20 cellular contexts compared by ENCODE assay signal in the genomic region with DNA sequence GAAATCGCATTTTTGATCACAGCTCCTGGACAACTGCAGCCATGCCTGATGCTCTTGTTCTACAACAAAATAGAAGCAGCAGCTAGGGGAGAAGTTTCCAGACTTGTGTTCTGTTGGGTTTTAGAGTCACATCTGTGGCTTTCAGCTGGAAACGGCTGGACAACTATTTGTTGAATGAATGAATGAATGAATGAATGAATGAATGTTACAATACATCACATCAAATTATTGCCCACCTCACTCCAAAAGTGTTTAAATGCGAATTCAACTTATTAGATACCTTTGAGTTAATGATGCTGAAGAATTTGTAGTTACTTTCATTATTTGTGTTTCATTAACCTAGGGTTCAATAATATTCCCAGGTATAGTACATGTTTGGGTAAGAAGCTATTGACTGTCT.
"Had no signal": no experiment of that assay in that cellular context is flagged by ENCODE, and none has a peak within 500 bp of the region (broad histone marks: within the 10 kb centered on the region; RNA-seq: fewer than 3 reads in every experiment).

No MANE protein-coding gene starts in this region.

- DNase-seq: activated CD4-positive, alpha-beta T cell treated with anti-CD3 and anti-CD28 coated beads, Interleukin-2, amount 50 U/mL, for 1 hour; activated CD8-positive, alpha-beta memory T cell treated with anti-CD3 and anti-CD28 coated beads, Interleukin-2, amount 50 U/mL, for 4 hours; activated naive CD4-positive, alpha-beta T cell treated with anti-CD3 and anti-CD28 coated beads, Interleukin-2, amount 10 ng/mL, durations not matched to agents 7 days and 5 days; activated naive CD8-positive, alpha-beta T cell treated with anti-CD3 and anti-CD28 coated beads, Interleukin-2, amount 50 U/mL, for 24 hours; activated T-cell treated with anti-CD3 and anti-CD28 coated beads, Interleukin-2, amount 50 U/mL, for 4 hours; anterior cingulate cortex; central memory CD4-positive, alpha-beta T cell; colonic mucosa; endodermal cell; left lung; naive B cell; psoas muscle; right cardiac atrium; stomach had no signal

- H3K4me1 Mint-ChIP-seq: activated naive CD4-positive, alpha-beta T cell treated with anti-CD3 and anti-CD28 coated beads, Interleukin-2, amount 10 ng/mL, durations not matched to agents 7 days and 5 days; brain; neural crest cell had no signal

- H3K27ac Mint-ChIP-seq: activated naive CD4-positive, alpha-beta T cell treated with anti-CD3 and anti-CD28 coated beads, Interleukin-2, amount 10 ng/mL, durations not matched to agents 7 days and 5 days; activated naive CD8-positive, alpha-beta T cell treated with anti-CD3 and anti-CD28 coated beads, Interleukin-2, amount 50 U/mL, for 24 hours; brain; endodermal cell; memory B cell; T-helper 1 cell treated with Interleukin-12 subunit alpha and Interleukin-12 subunit beta and Interleukin-4 antibody, amounts not matched to agents 30 μg/mL and 1 μg/mL, for 36 hours had no signal

- FAIRE-seq: frontal cortex had no signal

- ATAC-seq: right cardiac atrium had no signal

- H3K4me3 ChIP-seq: colonic mucosa, left lung, psoas muscle, skin epidermis, stomach had no signal

- H3K9me3 Mint-ChIP-seq: activated naive CD4-positive, alpha-beta T cell treated with anti-CD3 and anti-CD28 coated beads, Interleukin-2, amount 10 ng/mL, durations not matched to agents 7 days and 5 days; activated naive CD8-positive, alpha-beta T cell treated with anti-CD3 and anti-CD28 coated beads, Interleukin-2, amount 50 U/mL, for 24 hours; activated T-cell treated with anti-CD3 and anti-CD28 coated beads, Interleukin-2, amount 50 U/mL, for 4 hours; endodermal cell; memory B cell; neural crest cell; T-helper 1 cell treated with Interleukin-12 subunit alpha and Interleukin-12 subunit beta and Interleukin-4 antibody, amounts not matched to agents 30 μg/mL and 1 μg/mL, for 36 hours had no signal

- H3K27ac ChIP-seq: colonic mucosa, stomach had no signal

- H3K4me1 ChIP-seq: colonic mucosa, psoas muscle, stomach had no signal

- H3K36me3 ChIP-seq: colonic mucosa, left lung, stomach had no signal

- H3K27me3 ChIP-seq: colonic mucosa, left lung, stomach had no signal

- H3K27me3 Mint-ChIP-seq: activated naive CD8-positive, alpha-beta T cell treated with anti-CD3 and anti-CD28 coated beads, Interleukin-2, amount 50 U/mL, for 24 hours; memory B cell; naive B cell had no signal

- H3K9me3 ChIP-seq: colonic mucosa, left lung, psoas muscle, stomach had no signal

- H3K36me3 Mint-ChIP-seq: activated naive CD4-positive, alpha-beta T cell treated with anti-CD3 and anti-CD28 coated beads, Interleukin-2, amount 10 ng/mL, durations not matched to agents 7 days and 5 days; brain; memory B cell; naive B cell had no signal

- H3K4me3 Mint-ChIP-seq: activated naive CD4-positive, alpha-beta T cell treated with anti-CD3 and anti-CD28 coated beads, Interleukin-2, amount 10 ng/mL, durations not matched to agents 7 days and 5 days; activated naive CD8-positive, alpha-beta T cell treated with anti-CD3 and anti-CD28 coated beads, Interleukin-2, amount 50 U/mL, for 24 hours; activated T-cell treated with anti-CD3 and anti-CD28 coated beads, Interleukin-2, amount 50 U/mL, for 4 hours; brain; endodermal cell; memory B cell; neural crest cell; T-helper 1 cell treated with Interleukin-12 subunit alpha and Interleukin-12 subunit beta and Interleukin-4 antibody, amounts not matched to agents 30 μg/mL and 1 μg/mL, for 36 hours had no signal
